8 cellular contexts compared by ENCODE assay signal in the genomic region with DNA sequence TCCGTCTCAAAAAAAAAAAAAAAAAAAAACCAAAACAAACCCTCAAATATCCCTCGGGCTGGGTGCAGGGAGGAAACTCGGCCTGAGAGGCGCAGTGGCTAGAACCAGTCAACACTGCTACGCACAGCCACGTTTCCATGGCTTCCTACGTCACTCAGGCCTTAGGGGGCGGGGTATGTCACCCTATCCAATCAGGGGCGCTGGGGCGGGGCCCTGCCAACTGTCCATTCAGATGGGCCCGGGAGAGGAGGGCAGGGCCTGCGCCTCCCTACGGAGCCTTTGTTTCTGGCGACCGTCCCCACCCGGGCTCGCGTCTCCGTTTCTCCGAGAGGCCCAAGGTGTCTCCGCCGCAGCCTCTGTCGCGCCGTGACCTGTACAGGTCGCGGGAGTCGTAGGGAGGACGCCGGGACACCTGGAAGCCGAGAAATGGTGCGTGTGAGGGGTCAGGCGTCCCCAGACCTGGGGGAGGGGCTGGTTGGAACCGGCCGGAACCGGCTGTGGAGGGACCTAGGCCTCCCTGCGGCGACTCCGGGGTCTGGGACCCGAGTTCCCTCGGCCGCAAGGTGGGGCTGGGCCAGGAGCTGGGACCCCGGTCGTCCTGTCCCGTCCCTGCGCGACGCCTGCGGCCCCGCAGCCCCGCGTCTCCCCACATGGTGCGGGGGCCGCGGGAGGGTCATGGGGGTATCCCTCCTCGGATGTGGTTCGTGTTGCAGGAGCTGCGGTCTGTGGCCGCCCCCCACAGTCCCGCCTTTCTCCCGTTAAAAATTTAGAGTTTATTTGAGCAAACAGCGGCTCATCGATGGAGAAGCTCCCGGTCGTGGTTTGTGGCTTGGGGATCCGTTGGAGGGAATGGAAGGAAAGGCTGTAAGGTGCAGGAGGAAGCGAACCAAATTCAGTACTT. TPM values are rescaled to one million over a fixed set of nuclear protein-coding genes. Genes with fewer than 3 reads are reported as not detected.
DNase-seq lines count a peak whose midpoint lies in the region; ATAC-seq and TF ChIP-seq lines count a peak whose summit lies in the region.

ZNF627 (plus strand) TSS at position 282 of the 901 bp plus-strand sequence; CDS start at position 427, 145 bp downstream.

- H3K9me3 ChIP-seq in Caco-2 (no peaks in the 10 kb centered on the region), endodermal cell (ENCODE audit: control insufficient read depth, low read length) (peaks cover 13% of the 10 kb centered on the region)

- peak within 1 kb of the TSS; percentile 54 for H3K4me3 ChIP-seq in Caco-2 (ENCODE audit: low read depth, low read length)
- H3K4me3 ChIP-seq in endodermal cell (ENCODE audit: low read length): peak within 1 kb of the TSS; percentile 99

- POLR2A ChIA-PET in Caco-2 (lab: Charles Lee): interaction anchor here (0.6 to 1.0 kb wide), 3 partner anchors 68 to 1072 kb away, joined by 3 to 5 read pairs (median 3); partner anchors contain the start of genes ECSIT and SWSAP1

- H3K4me3 Mint-ChIP-seq in Caco-2 (ENCODE audit: unreplicated experiment): peak within 1 kb of the TSS; percentile 90
- peak within 1 kb of the TSS; percentile 97 for H3K4me3 Mint-ChIP-seq in endodermal cell

- H3K27ac Mint-ChIP-seq in Caco-2 (ENCODE audit: unreplicated experiment) (peak within 1 kb of the TSS; percentile 94), endodermal cell (peak within 1 kb of the TSS; percentile 98)

- H3K27me3 ChIP-seq in Caco-2 (replicated peaks; ENCODE audit: control insufficient read depth, insufficient read depth, low read length) (no peaks in the 10 kb centered on the region), endodermal cell (ENCODE audit: control insufficient read depth, insufficient read depth, low read length, poor library complexity, severe bottlenecking) (no peaks in the 10 kb centered on the region)

- WGBS in endodermal cell (ENCODE audit: insufficient coverage in 1 of 2, insufficient read length in 1 of 2), 2 experiments: 0 to 1% methylated on average over 35 to 66 of the region's 67 CpGs

- TF ChIP-seq CTCF in Caco-2 (IDR thresholded peaks at IDR 0.05; ENCODE audit: insufficient read depth in 1 of 2, low read depth in 1 of 2, low read length in 1 of 2, severe bottlenecking in 1 of 2, unreplicated experiment in 1 of 2): no peak
- peak; percentile 42 for TF ChIP-seq CTCF in endodermal cell (conservative IDR thresholded peaks at IDR 0.05)

- intact Hi-C loops in Caco-2 (cut with micrococcal nuclease; ENCODE audit: unreplicated experiment): loop anchor here (1.0 to 2.0 kb wide), 3 partner anchors 27 to 69 kb away; partner anchors contain the start of gene ECSIT

- H3K9ac ChIP-seq in endodermal cell (ENCODE audit: extremely low read depth, low read length, poor library complexity, severe bottlenecking): peak within 1 kb of the TSS; percentile 99

- H3K9me3 Mint-ChIP-seq in Caco-2 (ENCODE audit: unreplicated experiment): peaks cover 7% of the 10 kb centered on the region
- H3K9me3 Mint-ChIP-seq in endodermal cell: peaks cover 15% of the 10 kb centered on the region

- BruUV-seq in Caco-2 (replicated peaks; lab: Mats Ljungman, UMichigan): no TSS peak

- DNase-seq in Caco-2 (peak; percentile 98), HT1080 (ENCODE audit: low read depth) (peak; percentile 96), NOMO-1 treated with DMSO at 0.1 percent for 48 hours (lab: John Stamatoyannopoulos, UW; ENCODE audit: unreplicated experiment) (peak; percentile 99), endodermal cell (peak; percentile 99), mesenteric fat pad (ENCODE audit: low spot score) (peak; percentile 99)
- DNase-seq in activated CD8-positive, alpha-beta memory T cell treated with anti-CD3 and anti-CD28 coated beads, Interleukin-2, amount 50 U/mL, for 1 hour (ENCODE audit: extremely low read depth): peak; percentile 97
- DNase-seq in stimulated activated CD8-positive, alpha-beta memory T cell treated with anti-CD3 and anti-CD28 coated beads, Interleukin-15, amount 100 ng/mL, for 24 hours (ENCODE audit: low read depth): peak; percentile 80

- peaks cover 2% of the 10 kb centered on the region for H3K36me3 ChIP-seq in Caco-2 (ENCODE audit: control insufficient read depth, insufficient read depth, low read length)
- H3K36me3 ChIP-seq in endodermal cell (ENCODE audit: control insufficient read depth, insufficient read depth, low read length): peaks cover 33% of the 10 kb centered on the region

- peaks cover 28% of the 10 kb centered on the region for H3K36me3 Mint-ChIP-seq in Caco-2 (ENCODE audit: insufficient read depth, unreplicated experiment)
- peaks cover 42% of the 10 kb centered on the region for H3K36me3 Mint-ChIP-seq in endodermal cell (ENCODE audit: low read depth)

- peak; percentile 95 for ATAC-seq in GM21360 (IDR thresholded peaks at IDR 0.05; ENCODE audit: unreplicated experiment)

- 0 out of 2 replicates have a peak, but pooled peaks cover 3% of the 10 kb centered on the region for H3K4me1 ChIP-seq in Caco-2
- peaks cover 3% of the 10 kb centered on the region for H3K4me1 ChIP-seq in endodermal cell (ENCODE audit: control insufficient read depth, insufficient read depth, low read length)

- peak within 1 kb of the TSS; percentile 99 for H3K27ac ChIP-seq in endodermal cell (ENCODE audit: low read depth, low read length)

- CTCF ChIA-PET in Caco-2 (lab: Charles Lee): interaction anchor here (0.7 kb wide), 1 partner anchor 62 kb away, joined by 3 read pairs; no protein-coding TSS in a partner anchor

- H3K4me1 Mint-ChIP-seq in Caco-2 (ENCODE audit: low read depth, unreplicated experiment) (peaks cover 5% of the 10 kb centered on the region), endodermal cell (no peaks in the 10 kb centered on the region)

- H3K27me3 Mint-ChIP-seq in Caco-2 (ENCODE audit: insufficient read depth, unreplicated experiment): no peaks in the 10 kb centered on the region
- no peaks in the 10 kb centered on the region for H3K27me3 Mint-ChIP-seq in endodermal cell (ENCODE audit: insufficient read depth)

RNA-seq across cellular contexts. Expression of gene ZNF627, which starts in this region (rescaled TPM):
- total RNA-seq in Caco-2 (2022): 8.1 and 9.0 TPM in 2 replicates
- 6.0 and 6.5 TPM in 2 replicates for total RNA-seq in HT1080 (2014; rRNA removed; shearing (Covaris generic))
- polyA plus RNA-seq in HT1080 (2015; cell fraction: cytosol; rRNA removed): 6.2 and 7.8 TPM in 2 replicates
- polyA plus RNA-seq in HT1080 (2015; cell fraction: nucleus; rRNA removed): 9.3 and 10.9 TPM in 2 replicates
- total RNA-seq in endodermal cell: 10 to 100 TPM; 22.0 to 30.5 TPM
- polyA plus RNA-seq in endodermal cell (2013, experiment 1 of 2): 22.4 TPM
- 23.3 TPM for polyA plus RNA-seq in endodermal cell (2013, experiment 2 of 2)
- 5.4 TPM for total RNA-seq in mesenteric fat pad

Comparison
In these comparisons a context has a peak if more than half of its experiments do, and no peak if none do; other contexts are left out.
1. Peak in every context shown above with its lines: DNase-seq, ATAC-seq, H3K4me3 ChIP-seq and H3K27ac ChIP-seq.